19 cellular contexts compared by ENCODE assay signal in the genomic region with DNA sequence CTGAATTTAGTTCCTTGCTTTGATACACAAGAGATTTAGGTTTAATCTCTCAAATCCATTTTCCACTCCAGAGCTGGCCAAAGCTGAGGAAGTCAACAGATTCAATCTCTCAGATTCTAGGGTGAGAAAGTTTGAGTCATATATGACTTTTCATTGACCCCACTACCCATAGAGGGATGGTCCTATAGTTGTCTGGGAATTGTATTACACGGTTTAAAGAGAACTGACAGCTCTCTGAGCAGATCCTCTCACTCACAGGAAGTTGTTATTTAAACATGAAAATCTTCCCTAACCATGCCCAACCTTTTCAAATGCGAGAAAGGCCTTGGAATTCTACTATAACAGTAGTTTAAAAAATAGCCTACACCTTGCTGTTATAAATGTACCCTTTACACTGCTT.
"Had no signal": no experiment of that assay in that cellular context is flagged by ENCODE, and none has a peak within 500 bp of the region (broad histone marks: within the 10 kb centered on the region; RNA-seq: fewer than 3 reads in every experiment).

No MANE protein-coding gene starts in this region.

- DNase-seq: activated CD4-positive, alpha-beta memory T cell treated with anti-CD3 and anti-CD28 coated beads for 36 hours; activated CD4-positive, alpha-beta T cell treated with anti-CD3 and anti-CD28 coated beads for 36 hours; activated CD8-positive, alpha-beta memory T cell treated with anti-CD3 and anti-CD28 coated beads, Interleukin-2, amount 10 ng/mL, durations not matched to agents 7 days and 5 days; activated naive CD4-positive, alpha-beta T cell treated with anti-CD3 and anti-CD28 coated beads, Interleukin-2, amount 50 U/mL, for 16 hours; activated T-cell treated with anti-CD3 and anti-CD28 coated beads, Interleukin-2, amount 50 U/mL, for 1 hour; amygdala; body of pancreas; effector CD4-positive, alpha-beta T cell; foreskin fibroblast; hippocampal formation; left ventricle myocardium inferior; occipital lobe; right cardiac atrium; T-helper 17 cell had no signal

- H3K4me3 ChIP-seq: body of pancreas, coronary artery, esophagus muscularis mucosa, left ventricle myocardium inferior, skin epidermis, suprapubic skin had no signal

- H3K36me3 ChIP-seq: esophagus muscularis mucosa, left ventricle myocardium inferior, suprapubic skin had no signal

- ATAC-seq: activated CD4-positive, alpha-beta T cell treated with anti-CD3 and anti-CD28 coated beads for 36 hours; activated CD8-positive, alpha-beta memory T cell treated with anti-CD3 and anti-CD28 coated beads, Interleukin-2, amount 10 ng/mL, durations not matched to agents 7 days and 5 days; body of pancreas; natural killer cell treated with Interleukin-12 subunit alpha and Interleukin-12 subunit beta and Interleukin-15 and Interleukin-18, amount 100 ng/mL, for 72 hours; right cardiac atrium; T-helper 17 cell had no signal

- H3K27ac ChIP-seq: body of pancreas, coronary artery, esophagus muscularis mucosa, left ventricle myocardium inferior, skin epidermis, suprapubic skin had no signal

- H3K4me1 ChIP-seq: body of pancreas, esophagus muscularis mucosa, left ventricle myocardium inferior, suprapubic skin had no signal

- H3K9me3 ChIP-seq: body of pancreas, esophagus muscularis mucosa, left ventricle myocardium inferior, suprapubic skin had no signal

- H3K27me3 ChIP-seq: body of pancreas, esophagus muscularis mucosa, suprapubic skin had no signal
